9 cellular contexts compared by ENCODE assay signal in genomic region chr4:164731827-164732474, GRCh38. TPM values are rescaled to one million over a fixed set of nuclear protein-coding genes. Genes with fewer than 3 reads are reported as not detected.
DNase-seq lines count a peak whose midpoint lies in the region; ATAC-seq, FAIRE-seq and TF ChIP-seq lines count a peak whose summit lies in the region.
"Had no signal": no experiment of that assay in that cellular context is flagged by ENCODE, and none has a peak within 500 bp of the region (broad histone marks: within the 10 kb centered on the region; RNA-seq: fewer than 3 reads in every experiment).

No MANE protein-coding gene starts in this region.

- H3K27me3 ChIP-seq in testis, result no peaks in the 10 kb centered on the region

- H3K4me1 ChIP-seq in A549, result no peaks in the 10 kb centered on the region
- no peaks in the 10 kb centered on the region for H3K4me1 ChIP-seq in testis

- H3K9me3 ChIP-seq in A549 (no peaks in the 10 kb centered on the region), testis (no peaks in the 10 kb centered on the region)

- CTCF ChIA-PET in A549 (lab: Yijun Ruan, JAX), result interaction anchor here (0.6 to 3.0 kb wide), 13 partner anchors 9 to 1256 kb away, joined by 3 to 24 read pairs (median 4); no protein-coding TSS in a partner anchor
- CTCF ChIA-PET in activated CD4-positive, alpha-beta memory T cell treated with anti-CD3 and anti-CD28 coated beads, Interleukin-2, amount 10 ng/mL, durations not matched to agents 7 days and 5 days (lab: Charles Lee), result interaction anchor here (0.7 to 2.6 kb wide), 12 partner anchors 8 to 1181 kb away, joined by 3 to 15 read pairs (median 5); no protein-coding TSS in a partner anchor

- no peaks in the 10 kb centered on the region for H3K36me3 ChIP-seq in testis (ENCODE audit: low read depth, missing control alignments)

- ATAC-seq in A549 (peak in 1 of 2 experiments; percentile 69; a peak in 2 of 6 replicates), HG02763 (IDR thresholded peaks at IDR 0.05; ENCODE audit: unreplicated experiment) (peak; percentile 71)
- ATAC-seq in naive thymus-derived CD8-positive, alpha-beta T cell, result peak in 1 of 2 donors; percentile 35

- H3K4me2 ChIP-seq in A549, result no peak overlapping the region

- POLR2A ChIA-PET in A549 (lab: Yijun Ruan, JAX), result no interaction called here
- POLR2A ChIA-PET in activated CD4-positive, alpha-beta memory T cell treated with anti-CD3 and anti-CD28 coated beads, Interleukin-2, amount 10 ng/mL, durations not matched to agents 7 days and 5 days (lab: Charles Lee), result no interaction called here
- POLR2A ChIA-PET in naive thymus-derived CD8-positive, alpha-beta T cell (lab: Charles Lee), result no interaction called here

- peak; percentile 72 to 73 for TF ChIP-seq RAD21 in A549 (conservative IDR thresholded peaks at IDR 0.05 in 1 of 2, IDR thresholded peaks at IDR 0.05 in 1 of 2)

- no peaks in the 10 kb centered on the region for H3K36me3 Mint-ChIP-seq in activated CD4-positive, alpha-beta memory T cell treated with anti-CD3 and anti-CD28 coated beads, Interleukin-2, amount 10 ng/mL, durations not matched to agents 7 days and 5 days (ENCODE audit: low read depth)
- no peaks in the 10 kb centered on the region for H3K36me3 Mint-ChIP-seq in naive thymus-derived CD8-positive, alpha-beta T cell

- peak; percentile 25 to 31 for DNase-seq in A549 (ENCODE audit: low read depth in 1 of 2, low spot score in 1 of 2)
- DNase-seq in NCI-H1694 (lab: John Stamatoyannopoulos, UW), result peak; percentile 1
- peak; percentile 46 for DNase-seq in activated CD4-positive, alpha-beta memory T cell treated with anti-CD3 and anti-CD28 coated beads, Interleukin-2, amount 10 ng/mL, durations not matched to agents 7 days and 5 days
- DNase-seq in epithelial cell of esophagus (ENCODE audit: low read depth), result peak; percentile 63
- peak in 9 of 10 donors; percentile 8 to 56 (median 43) for DNase-seq in naive thymus-derived CD8-positive, alpha-beta T cell
- DNase-seq in testis, result peak; percentile 56

- no peak for FAIRE-seq in A549 (lab: Jason Lieb, UNC)

- 8% methylated on average over 5 of the region's 5 CpGs for WGBS in A549 (ENCODE audit: missing lambda C conversion rate)
- WGBS in testis, 2 donors, result 29 to 33% methylated on average over 5 of the region's 5 CpGs

- H3K4me3 ChIP-seq in A549 (no peak overlapping the region), epithelial cell of esophagus (ENCODE audit: low read length) (no peak overlapping the region), testis (no peak overlapping the region)

- no peak overlapping the region for H3K4me3 Mint-ChIP-seq in activated CD4-positive, alpha-beta memory T cell treated with anti-CD3 and anti-CD28 coated beads, Interleukin-2, amount 10 ng/mL, durations not matched to agents 7 days and 5 days
- H3K4me3 Mint-ChIP-seq in naive thymus-derived CD8-positive, alpha-beta T cell, result no peak overlapping the region

- peaks cover 2% of the 10 kb centered on the region for H3K4me1 Mint-ChIP-seq in activated CD4-positive, alpha-beta memory T cell treated with anti-CD3 and anti-CD28 coated beads, Interleukin-2, amount 10 ng/mL, durations not matched to agents 7 days and 5 days
- peaks cover 0 to 5% (median under 1%) of the 10 kb centered on the region in 4 donors for H3K4me1 Mint-ChIP-seq in naive thymus-derived CD8-positive, alpha-beta T cell

- TF ChIP-seq POLR2A in A549 (IDR thresholded peaks at IDR 0.05; ENCODE audit: low read length) (no peak), testis (IDR thresholded peaks at IDR 0.05) (no peak)

- no peak for TF ChIP-seq EP300 in A549 (IDR thresholded peaks at IDR 0.05)

- peak; percentile 70 for TF ChIP-seq CTCF in A549 (IDR thresholded peaks at IDR 0.05)
- TF ChIP-seq CTCF in GM12874 (IDR thresholded peaks at IDR 0.05; ENCODE audit: insufficient read depth, low read depth, low read length), result peak; percentile 75
- peak; percentile 93 for TF ChIP-seq CTCF in epithelial cell of esophagus (IDR thresholded peaks at IDR 0.05; ENCODE audit: insufficient read depth, low read depth, low read length, missing control alignments)
- peak; percentile 31 to 67 (median 60) for TF ChIP-seq CTCF in testis (IDR thresholded peaks at IDR 0.05)

- no peaks in the 10 kb centered on the region for H3K9me3 Mint-ChIP-seq in activated CD4-positive, alpha-beta memory T cell treated with anti-CD3 and anti-CD28 coated beads, Interleukin-2, amount 10 ng/mL, durations not matched to agents 7 days and 5 days
- no peaks in the 10 kb centered on the region for H3K9me3 Mint-ChIP-seq in naive thymus-derived CD8-positive, alpha-beta T cell

- H3K27me3 Mint-ChIP-seq in activated CD4-positive, alpha-beta memory T cell treated with anti-CD3 and anti-CD28 coated beads, Interleukin-2, amount 10 ng/mL, durations not matched to agents 7 days and 5 days, result peaks cover 6% of the 10 kb centered on the region
- peaks cover 3 to 21% (median 10%) of the 10 kb centered on the region in 5 donors for H3K27me3 Mint-ChIP-seq in naive thymus-derived CD8-positive, alpha-beta T cell

- H3K27ac ChIP-seq in A549, result no peak overlapping the region
- no peak overlapping the region for H3K27ac ChIP-seq in testis

- intact Hi-C loops in testis (cut with DNase I; ENCODE audit: low total_unique reads), result loop anchor here (10.0 kb wide), 1 partner anchor 1177 kb away; no protein-coding TSS in a partner anchor

- no peak overlapping the region for H3K27ac Mint-ChIP-seq in activated CD4-positive, alpha-beta memory T cell treated with anti-CD3 and anti-CD28 coated beads, Interleukin-2, amount 10 ng/mL, durations not matched to agents 7 days and 5 days
- H3K27ac Mint-ChIP-seq in naive thymus-derived CD8-positive, alpha-beta T cell, result no peak overlapping the region

TF ChIP-seq in A549, 52 proteins besides CTCF, POLR2A, EP300 and RAD21:
- TF ChIP-seq HES2 (IDR thresholded peaks at IDR 0.05) (no peak), SMC3 (IDR thresholded peaks at IDR 0.05) (peak; percentile 67), ATOH8 (CRISPR knock-in tag; IDR thresholded peaks at IDR 0.05; ENCODE audit: low read depth) (no peak)
- TF ChIP-seq, protein P1, sequence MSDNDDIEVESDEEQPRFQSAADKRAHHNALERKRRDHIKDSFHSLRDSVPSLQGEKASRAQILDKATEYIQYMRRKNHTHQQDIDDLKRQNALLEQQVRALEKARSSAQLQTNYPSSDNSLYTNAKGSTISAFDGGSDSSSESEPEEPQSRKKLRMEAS (IDR thresholded peaks at IDR 0.05), result no peak

RNA-seq across cellular contexts. Expression of gene SMIM31, which starts 22.0 kb away (rescaled TPM):
- 0.28 and 0.39 TPM in 2 replicates for polyA plus RNA-seq in A549 (2011; rRNA removed)
- polyA plus RNA-seq in A549 (2012; cell fraction: cytosol; rRNA removed), result not detected in 2 replicates
- polyA plus RNA-seq in A549 (2012; cell fraction: nucleus; rRNA removed), result not detected in 2 replicates
- 0.04 TPM in 1 of 3 replicates, not detected in the others for polyA plus RNA-seq in A549 (2017; fragmentation: RNase III; extraction: RNeasy Plus Mini Kit Qiagen cat#74134 plus additional on column Dnase treatment)
- polyA minus RNA-seq in A549 (2011; rRNA and poly(A)+ RNA removed), result 0.12 TPM in 1 of 2 replicates, not detected in the other
- total RNA-seq in activated CD4-positive, alpha-beta memory T cell treated with anti-CD3 and anti-CD28 coated beads, Interleukin-2, amount 10 ng/mL, durations not matched to agents 7 days and 5 days, result not detected
- total RNA-seq in naive thymus-derived CD8-positive, alpha-beta T cell, result not detected
- polyA plus RNA-seq in naive thymus-derived CD8-positive, alpha-beta T cell, result not detected
- total RNA-seq in testis, result not detected
- not detected for polyA plus RNA-seq in testis (ENCODE audit: insufficient read depth, low read depth, low replicate concordance)
- total RNA-seq: temporal lobe had no signal

Comparison
In these comparisons a context has a peak if more than half of its experiments do, and no peak if none do; other contexts are left out.
1. DNase-seq: peak in every context shown above with its lines; median percentile 63 in epithelial cell of esophagus; 56 in testis; 46 in activated CD4-positive, alpha-beta memory T cell treated with anti-CD3 and anti-CD28 coated beads, Interleukin-2, amount 10 ng/mL, durations not matched to agents 7 days and 5 days; 43 in naive thymus-derived CD8-positive, alpha-beta T cell; 28 in A549; 1 in NCI-H1694.